18 cellular contexts compared by ENCODE assay signal in genomic region chr18:25223899-25224607, GRCh38.
DNase-seq lines count a peak whose midpoint lies in the region; ATAC-seq and TF ChIP-seq lines count a peak whose summit lies in the region.
"Had no signal": no experiment of that assay in that cellular context is flagged by ENCODE, and none has a peak within 500 bp of the region (broad histone marks: within the 10 kb centered on the region; RNA-seq: fewer than 3 reads in every experiment).

No MANE protein-coding gene starts in this region.

- H3K79me1 ChIP-seq in mesenchymal stem cell (replicated peaks; ENCODE audit: low read length, poor library complexity, severe bottlenecking), result peaks cover 37% of the 10 kb centered on the region

- H4K91ac ChIP-seq in mesenchymal stem cell (ENCODE audit: low read length), result no peak overlapping the region

- H3K4me1 Mint-ChIP-seq in endothelial cell (ENCODE audit: unreplicated experiment), result peaks cover 73% of the 10 kb centered on the region

- 51 to 52% methylated on average over 13 of the region's 13 CpGs for WGBS in GM23248 (ENCODE audit: low coverage in 1 of 2, low lambda C conversion rate in 2 of 2, missing lambda C conversion rate in 2 of 2), 2 experiments
- WGBS in mesenchymal stem cell, result 94% methylated on average over 13 of the region's 13 CpGs

- no peak overlapping the region for H2BK12ac ChIP-seq in mesenchymal stem cell (ENCODE audit: low read length in 2 of 2)

- H2AK5ac ChIP-seq in mesenchymal stem cell (ENCODE audit: low read length, severe bottlenecking), result no peak overlapping the region

- H4K20me1 ChIP-seq in GM23248 (ENCODE audit: insufficient read depth), result no peaks in the 10 kb centered on the region

- no peaks in the 10 kb centered on the region for H3K9me2 ChIP-seq in GM23248 (ENCODE audit: insufficient read depth)

- no peaks in the 10 kb centered on the region for H3K79me2 ChIP-seq in GM23248 (ENCODE audit: insufficient read depth)

- H3K9me3 ChIP-seq in GM23248 (ENCODE audit: low read depth) (no peaks in the 10 kb centered on the region), mesenchymal stem cell (ENCODE audit: control insufficient read depth, low read length) (no peaks in the 10 kb centered on the region)
- H3K9me3 ChIP-seq: SJCRH30 had no signal

- H3K27me3 ChIP-seq in GM23248 (replicated peaks; ENCODE audit: insufficient read depth), result no peaks in the 10 kb centered on the region
- H3K27me3 ChIP-seq in mesenchymal stem cell (ENCODE audit: control insufficient read depth in 1 of 2, insufficient read depth in 1 of 2, low read length in 2 of 2), result no peaks in the 10 kb centered on the region
- H3K27me3 ChIP-seq: SJCRH30 had no signal

- H2BK5ac ChIP-seq in mesenchymal stem cell (ENCODE audit: low read depth, low read length, poor library complexity, severe bottlenecking), result no peak overlapping the region

- H2AFZ ChIP-seq in GM23248, result no peak overlapping the region
- no peak overlapping the region for H2AFZ ChIP-seq in mesenchymal stem cell (ENCODE audit: low read depth, low read length)

- H3K36me3 ChIP-seq in GM23248 (ENCODE audit: low read depth) (no peaks in the 10 kb centered on the region), mesenchymal stem cell (ENCODE audit: control insufficient read depth in 1 of 2, insufficient read depth in 2 of 2, low read depth in 1 of 2, low read length in 2 of 2) (peaks cover 33 to 48% of the 10 kb centered on the region in 2 experiments)

- peak overlapping the region; percentile 10 for H4K8ac ChIP-seq in mesenchymal stem cell (ENCODE audit: low read length)

- H2BK15ac ChIP-seq in mesenchymal stem cell (ENCODE audit: low read depth, poor library complexity, severe bottlenecking), result no peak overlapping the region

- peak overlapping the region; percentile 11 for H3K27ac Mint-ChIP-seq in endothelial cell (ENCODE audit: unreplicated experiment)

- ATAC-seq in GM18909 (IDR thresholded peaks at IDR 0.05; ENCODE audit: poor library complexity, unreplicated experiment), result no peak

- H3K4ac ChIP-seq in mesenchymal stem cell (ENCODE audit: low read depth in 1 of 2, low read length in 2 of 2), result no peak overlapping the region

- H3K9ac ChIP-seq in GM23248, result no peak overlapping the region
- no peak overlapping the region for H3K9ac ChIP-seq in mesenchymal stem cell (ENCODE audit: low read length)

- H3K4me1 ChIP-seq in GM23248 (ENCODE audit: insufficient read depth) (peaks cover 7% of the 10 kb centered on the region), mesenchymal stem cell (ENCODE audit: control insufficient read depth, insufficient read depth, low read depth, low read length) (peaks cover 2% of the 10 kb centered on the region)
- H3K4me1 ChIP-seq: SJCRH30 had no signal

- H3K9me3 Mint-ChIP-seq in endothelial cell (ENCODE audit: unreplicated experiment), result no peaks in the 10 kb centered on the region

- peaks cover 7% of the 10 kb centered on the region for H3K27me3 Mint-ChIP-seq in endothelial cell (ENCODE audit: unreplicated experiment)

- in situ Hi-C loops in GM23248 (cut with MboI), result no loop called here

- H3K4me3 ChIP-seq in GM23248, result no peak overlapping the region
- H3K4me3 ChIP-seq in mesenchymal stem cell (ENCODE audit: insufficient read depth in 1 of 2, low read depth in 1 of 2, low read length in 2 of 2), result no peak overlapping the region
- H3K4me3 ChIP-seq: SJCRH30 had no signal

- no peak overlapping the region for H3K18ac ChIP-seq in mesenchymal stem cell (ENCODE audit: low read depth in 1 of 2, low read length in 2 of 2)

- H3F3A ChIP-seq in GM23248 (ENCODE audit: insufficient read depth), result peaks cover 3% of the 10 kb centered on the region; the same call in 1 of the 2 replicates

- peak overlapping the region; percentile 35 for H3K4me3 Mint-ChIP-seq in endothelial cell (ENCODE audit: unreplicated experiment)

- DNase-seq in AG08396 (ENCODE audit: low spot score) (peak; percentile 21), GM23248 (peak; percentile 57), endothelial cell (ENCODE audit: low spot score) (no peak), mesenchymal stem cell (no peak), NCI-H2081 (lab: John Stamatoyannopoulos, UW) (no peak), NCI-H510A treated with DMSO at 0.1 percent for 48 hours (lab: John Stamatoyannopoulos, UW) (no peak)
- DNase-seq in activated naive CD4-positive, alpha-beta T cell (lab: John Stamatoyannopoulos, UW), result no peak
- DNase-seq: DMS153, EL, Karpas-422, NCI-H1105, NCI-H1694, NCI-H2107, NCI-H345, RPMI8226 had no signal

- no peak overlapping the region for H3K14ac ChIP-seq in mesenchymal stem cell (ENCODE audit: low read length in 2 of 2)

- no peak overlapping the region for H2BK120ac ChIP-seq in mesenchymal stem cell (ENCODE audit: low read depth, low read length)

- TF ChIP-seq CTCF in endothelial cell (IDR thresholded peaks at IDR 0.05; ENCODE audit: unreplicated experiment), result no peak

- H3K23ac ChIP-seq in mesenchymal stem cell (ENCODE audit: low read length in 2 of 2), result no peak overlapping the region

- peaks cover 64% of the 10 kb centered on the region for H3K36me3 Mint-ChIP-seq in endothelial cell (ENCODE audit: low read depth, unreplicated experiment)
- H3K36me3 Mint-ChIP-seq: CD14-positive monocyte had no signal

- H3K27ac ChIP-seq in GM23248, result no peak overlapping the region
- no peak overlapping the region for H3K27ac ChIP-seq in mesenchymal stem cell (ENCODE audit: low read length, poor library complexity, severe bottlenecking)
- H3K27ac ChIP-seq: SJCRH30 had no signal

- H3K4me2 ChIP-seq in GM23248 (ENCODE audit: unreplicated experiment) (no peak overlapping the region), mesenchymal stem cell (ENCODE audit: low read length, poor library complexity, severe bottlenecking) (no peak overlapping the region)

Comparison
In these comparisons a context has a peak if more than half of its experiments do, and no peak if none do; other contexts are left out.
1. DNase-seq: peak in AG08396 (single experiment) and GM23248 (single experiment); none in endothelial cell (single experiment), mesenchymal stem cell (single experiment), NCI-H2081 (0 of 2), NCI-H510A treated with DMSO at 0.1 percent for 48 hours (single experiment) and activated naive CD4-positive, alpha-beta T cell (0 of 4).